Comparison of ENCODE assay signal across 19 cellular contexts in the genomic region with DNA sequence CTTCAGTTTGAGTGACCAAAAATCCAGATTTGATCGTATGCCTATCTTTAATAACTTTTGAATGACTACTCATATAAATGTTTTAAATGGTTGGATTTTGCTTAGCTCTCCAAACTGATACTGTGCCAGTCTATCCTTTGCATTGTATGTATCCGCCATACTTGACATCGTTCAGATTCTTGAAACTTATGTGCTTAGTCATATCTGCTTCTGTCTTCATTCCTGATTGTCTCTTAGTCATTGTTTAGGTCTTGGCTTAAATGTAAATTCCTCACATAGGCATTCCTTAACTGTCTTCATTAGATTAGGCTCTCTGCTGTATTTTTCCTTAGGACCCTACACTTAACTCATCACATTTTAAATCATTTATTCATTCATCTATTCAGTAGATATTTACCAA.
DNase-seq lines count a peak whose midpoint lies in the region; ATAC-seq, FAIRE-seq and TF ChIP-seq lines count a peak whose summit lies in the region.
"Had no signal": no experiment of that assay in that cellular context is flagged by ENCODE, and none has a peak within 500 bp of the region (broad histone marks: within the 10 kb centered on the region; RNA-seq: fewer than 3 reads in every experiment).

No MANE protein-coding gene starts in this region.

- in situ Hi-C loops in mammary epithelial cell (cut with MboI; ENCODE audit: low sequenced_read_pairs in 2 of 2) = no loop called here

- H3K4me2 ChIP-seq in mammary epithelial cell (ENCODE audit: insufficient read depth, low read depth, low read length) = peak overlapping the region; percentile 35

- no TSS peak for BruUV-seq in mammary epithelial cell (replicated peaks; lab: Mats Ljungman, UMichigan)

- no peaks in the 10 kb centered on the region for H3K79me2 ChIP-seq in mammary epithelial cell (ENCODE audit: insufficient read depth, low read length)

- H3K36me3 ChIP-seq in mammary epithelial cell (ENCODE audit: insufficient read depth, low read length) = no peaks in the 10 kb centered on the region

- H3K9me3 ChIP-seq in mammary epithelial cell (replicated peaks; ENCODE audit: insufficient read depth, low read length) = no peaks in the 10 kb centered on the region
- H3K9me3 ChIP-seq: gastrocnemius medialis, lower lobe of right lung, psoas muscle had no signal

- H2AFZ ChIP-seq in mammary epithelial cell (ENCODE audit: low read depth, low read length) = no peak overlapping the region

- POLR2A ChIA-PET in T-cell (lab: Charles Lee) = no interaction called here

- H3K36me3 Mint-ChIP-seq in T-cell = peaks cover 52% of the 10 kb centered on the region

- intact Hi-C loops in mammary epithelial cell (cut with micrococcal nuclease) = no loop called here

- no peaks in the 10 kb centered on the region for H3K27me3 Mint-ChIP-seq in T-cell
- H3K27me3 Mint-ChIP-seq: brain; stimulated activated naive CD8-positive, alpha-beta T cell treated with anti-CD3 and anti-CD28 coated beads, Interleukin-15, amount 100 ng/mL, for 72 hours had no signal

- dilution Hi-C loops in mammary epithelial cell (cut with HindIII; ENCODE audit: low sequenced_read_pairs) = no loop called here

- no peak overlapping the region for H3K27ac Mint-ChIP-seq in T-cell
- H3K27ac Mint-ChIP-seq: brain; natural killer cell; stimulated activated naive CD8-positive, alpha-beta T cell treated with anti-CD3 and anti-CD28 coated beads, Interleukin-15, amount 100 ng/mL, for 72 hours; T-helper 1 cell treated with Interleukin-12 subunit alpha and Interleukin-12 subunit beta and Interleukin-4 antibody, amounts not matched to agents 30 μg/mL and 1 μg/mL, for 36 hours had no signal

- DNase-seq in AG08396 (ENCODE audit: low spot score) (peak; percentile 22), NCI-H226 (peak; percentile 85), mammary epithelial cell (peak; percentile 64), glomerular visceral epithelial cell (ENCODE audit: extremely low spot score) (peak; percentile 25), GM19239 (ENCODE audit: insufficient read length, low spot score) (no peak), T-cell (no peak)
- DNase-seq: gastrocnemius medialis; lower lobe of right lung; natural killer cell; NCI-H1048; NCI-H2107; NCI-H748 treated with DMSO at 0.1 percent for 48 hours; psoas muscle; stimulated activated naive CD8-positive, alpha-beta T cell treated with anti-CD3 and anti-CD28 coated beads, Interleukin-15, amount 100 ng/mL, for 72 hours had no signal

- no peaks in the 10 kb centered on the region for H3K4me1 Mint-ChIP-seq in T-cell
- H3K4me1 Mint-ChIP-seq: brain had no signal

- no peak for ATAC-seq in GM21576 (IDR thresholded peaks at IDR 0.05; ENCODE audit: unreplicated experiment)
- ATAC-seq in HG02763 (IDR thresholded peaks at IDR 0.05; ENCODE audit: unreplicated experiment) = no peak
- no peak for ATAC-seq in T-cell (replicated peaks in 1 of 4)
- ATAC-seq: gastrocnemius medialis; lower lobe of right lung; natural killer cell; psoas muscle; stimulated activated naive CD8-positive, alpha-beta T cell treated with anti-CD3 and anti-CD28 coated beads, Interleukin-15, amount 100 ng/mL, for 72 hours had no signal

- peaks cover 55% of the 10 kb centered on the region for H3K4me1 ChIP-seq in mammary epithelial cell (ENCODE audit: insufficient read depth, low read length)
- H3K4me1 ChIP-seq: gastrocnemius medialis, psoas muscle had no signal

- H4K20me1 ChIP-seq in mammary epithelial cell (ENCODE audit: insufficient read depth, low read length) = no peaks in the 10 kb centered on the region

- H3K27ac ChIP-seq in mammary epithelial cell (ENCODE audit: insufficient read depth, low read depth, low read length) = no peak overlapping the region
- H3K27ac ChIP-seq: gastrocnemius medialis, lower lobe of right lung, psoas muscle had no signal

- CTCF ChIA-PET in mammary epithelial cell (lab: Charles Lee; ENCODE audit: low non-redundant PET) (no interaction called here), T-cell (lab: Charles Lee) (no interaction called here)

- no peak overlapping the region for H3K4me3 Mint-ChIP-seq in T-cell
- H3K4me3 Mint-ChIP-seq: brain; natural killer cell; stimulated activated naive CD8-positive, alpha-beta T cell treated with anti-CD3 and anti-CD28 coated beads, Interleukin-15, amount 100 ng/mL, for 72 hours; T-helper 1 cell treated with Interleukin-12 subunit alpha and Interleukin-12 subunit beta and Interleukin-4 antibody, amounts not matched to agents 30 μg/mL and 1 μg/mL, for 36 hours had no signal

- H3K9ac ChIP-seq in mammary epithelial cell (ENCODE audit: insufficient read depth, low read length) = no peak overlapping the region

- no peak for FAIRE-seq in GM19239 (lab: Jason Lieb, UNC)
- FAIRE-seq: urothelium cell line had no signal

- peaks cover 0 to 6% (median 4%) of the 10 kb centered on the region in 3 donors for H3K9me3 Mint-ChIP-seq in T-cell
- H3K9me3 Mint-ChIP-seq: natural killer cell; stimulated activated naive CD8-positive, alpha-beta T cell treated with anti-CD3 and anti-CD28 coated beads, Interleukin-15, amount 100 ng/mL, for 72 hours had no signal

- no peak for TF ChIP-seq CTCF in mammary epithelial cell (conservative IDR thresholded peaks at IDR 0.05 in 1 of 2, IDR thresholded peaks at IDR 0.05 in 1 of 2; ENCODE audit: extremely low read depth in 1 of 2, insufficient read depth in 1 of 2, low read depth in 1 of 2, low read length in 2 of 2)

- H3K4me3 ChIP-seq in mammary epithelial cell (replicated peaks in 1 of 3; ENCODE audit: insufficient read depth in 1 of 3, low read depth in 2 of 3, low read length in 3 of 3) = no peak overlapping the region
- H3K4me3 ChIP-seq: gastrocnemius medialis, lower lobe of right lung, psoas muscle had no signal

- no peaks in the 10 kb centered on the region for H3K27me3 ChIP-seq in mammary epithelial cell (ENCODE audit: insufficient read depth, low read length)
- H3K27me3 ChIP-seq: gastrocnemius medialis had no signal

- WGBS in mammary epithelial cell (ENCODE audit: low coverage, missing lambda C conversion rate) = 42% methylated on average over 3 of the region's 3 CpGs

Comparison
In these comparisons a context has a peak if more than half of its experiments do, and no peak if none do; other contexts are left out.
1. DNase-seq: peak in AG08396 (single experiment), NCI-H226 (single experiment), mammary epithelial cell (single experiment) and glomerular visceral epithelial cell (single experiment); none in GM19239 (single experiment) and T-cell (0 of 34).